ENCODE assay signal across 1 cellular context in genomic region chr15:84992157-84992940, GRCh38.
A peak's percentile ranks its signal among the peaks of the same experiment; 100 is the strongest.
TF ChIP-seq lines count a peak whose summit lies in the region.

No MANE protein-coding gene starts in this region.

TF ChIP-seq in HEK293, 187 proteins besides CTCF, POLR2A, EP300 and RAD21 (continued from another document and continues in another):
- TF ChIP-seq ZNF423 (tag by site-specific recombination; IDR thresholded peaks at IDR 0.05), result no peak
- TF ChIP-seq, protein P1, sequence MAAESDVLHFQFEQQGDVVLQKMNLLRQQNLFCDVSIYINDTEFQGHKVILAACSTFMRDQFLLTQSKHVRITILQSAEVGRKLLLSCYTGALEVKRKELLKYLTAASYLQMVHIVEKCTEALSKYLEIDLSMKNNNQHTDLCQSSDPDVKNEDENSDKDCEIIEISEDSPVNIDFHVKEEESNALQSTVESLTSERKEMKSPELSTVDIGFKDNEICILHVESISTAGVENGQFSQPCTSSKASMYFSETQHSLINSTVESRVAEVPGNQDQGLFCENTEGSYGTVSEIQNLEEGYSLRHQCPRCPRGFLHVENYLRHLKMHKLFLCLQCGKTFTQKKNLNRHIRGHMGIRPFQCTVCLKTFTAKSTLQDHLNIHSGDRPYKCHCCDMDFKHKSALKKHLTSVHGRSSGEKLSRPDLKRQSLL (tag by site-specific recombination; IDR thresholded peaks at IDR 0.05), result no peak
- TF ChIP-seq OVOL3 (tag by site-specific recombination; IDR thresholded peaks at IDR 0.05), result no peak
- no peak for TF ChIP-seq ZNF530 (tag by site-specific recombination; IDR thresholded peaks at IDR 0.05; ENCODE audit: low read depth)
- TF ChIP-seq HOXC10 (CRISPR knock-in tag; IDR thresholded peaks at IDR 0.05), result no peak
- TF ChIP-seq PBX3 (CRISPR knock-in tag; IDR thresholded peaks at IDR 0.05), result no peak
- TF ChIP-seq ZNF488 (tag by site-specific recombination; IDR thresholded peaks at IDR 0.05), result no peak
- no peak for TF ChIP-seq ZBTB11 (tag by site-specific recombination; conservative IDR thresholded peaks at IDR 0.05; ENCODE audit: low read depth)
- TF ChIP-seq ZNF138 (tag by site-specific recombination; IDR thresholded peaks at IDR 0.05; ENCODE audit: borderline replicate concordance), result no peak
- TF ChIP-seq, protein P2, sequence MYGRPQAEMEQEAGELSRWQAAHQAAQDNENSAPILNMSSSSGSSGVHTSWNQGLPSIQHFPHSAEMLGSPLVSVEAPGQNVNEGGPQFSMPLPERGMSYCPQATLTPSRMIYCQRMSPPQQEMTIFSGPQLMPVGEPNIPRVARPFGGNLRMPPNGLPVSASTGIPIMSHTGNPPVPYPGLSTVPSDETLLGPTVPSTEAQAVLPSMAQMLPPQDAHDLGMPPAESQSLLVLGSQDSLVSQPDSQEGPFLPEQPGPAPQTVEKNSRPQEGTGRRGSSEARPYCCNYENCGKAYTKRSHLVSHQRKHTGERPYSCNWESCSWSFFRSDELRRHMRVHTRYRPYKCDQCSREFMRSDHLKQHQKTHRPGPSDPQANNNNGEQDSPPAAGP (tag by site-specific recombination; IDR thresholded peaks at IDR 0.05), result peak; percentile 73; the same call in 1 of the 2 replicates
- TF ChIP-seq ZNF311 (tag by site-specific recombination; IDR thresholded peaks at IDR 0.05; ENCODE audit: borderline replicate concordance), result no peak
- TF ChIP-seq ZFHX2 (tag by site-specific recombination; conservative IDR thresholded peaks at IDR 0.05), result no peak
- TF ChIP-seq ZBTB8A (tag by site-specific recombination; IDR thresholded peaks at IDR 0.05), result no peak
- TF ChIP-seq SCRT2 (tag by site-specific recombination; IDR thresholded peaks at IDR 0.05), result no peak
- no peak for TF ChIP-seq ZNF747 (tag by site-specific recombination; IDR thresholded peaks at IDR 0.05)
- no peak for TF ChIP-seq ZNF114 (tag by site-specific recombination; IDR thresholded peaks at IDR 0.05)
- TF ChIP-seq ZNF202 (tag by site-specific recombination; IDR thresholded peaks at IDR 0.05; ENCODE audit: borderline replicate concordance), result no peak
- TF ChIP-seq PRDM6 (tag by site-specific recombination; IDR thresholded peaks at IDR 0.05), result peak; percentile 49
- no peak for TF ChIP-seq ZNF830 (tag by site-specific recombination; IDR thresholded peaks at IDR 0.05; ENCODE audit: low read depth)
- peak; percentile 36; the same call in 1 of the 2 replicates for TF ChIP-seq HIC1 (tag by site-specific recombination; IDR thresholded peaks at IDR 0.05)
- no peak for TF ChIP-seq ZFP3 (tag by site-specific recombination; IDR thresholded peaks at IDR 0.05; ENCODE audit: low read depth)
- no peak for TF ChIP-seq ZNF132 (tag by site-specific recombination; IDR thresholded peaks at IDR 0.05; ENCODE audit: borderline replicate concordance)
- TF ChIP-seq EGR2 (tag by site-specific recombination; IDR thresholded peaks at IDR 0.05; ENCODE audit: low read depth), result no peak
- TF ChIP-seq ZNF19 (tag by site-specific recombination; IDR thresholded peaks at IDR 0.05; ENCODE audit: low read depth), result no peak
- TF ChIP-seq ZEB2 (tag by site-specific recombination; IDR thresholded peaks at IDR 0.05), result peak; percentile 87
- no peak for TF ChIP-seq ZNF24 (tag by site-specific recombination; IDR thresholded peaks at IDR 0.05)
- no peak for TF ChIP-seq ZNF501 (tag by site-specific recombination; IDR thresholded peaks at IDR 0.05)
- TF ChIP-seq, protein P3, sequence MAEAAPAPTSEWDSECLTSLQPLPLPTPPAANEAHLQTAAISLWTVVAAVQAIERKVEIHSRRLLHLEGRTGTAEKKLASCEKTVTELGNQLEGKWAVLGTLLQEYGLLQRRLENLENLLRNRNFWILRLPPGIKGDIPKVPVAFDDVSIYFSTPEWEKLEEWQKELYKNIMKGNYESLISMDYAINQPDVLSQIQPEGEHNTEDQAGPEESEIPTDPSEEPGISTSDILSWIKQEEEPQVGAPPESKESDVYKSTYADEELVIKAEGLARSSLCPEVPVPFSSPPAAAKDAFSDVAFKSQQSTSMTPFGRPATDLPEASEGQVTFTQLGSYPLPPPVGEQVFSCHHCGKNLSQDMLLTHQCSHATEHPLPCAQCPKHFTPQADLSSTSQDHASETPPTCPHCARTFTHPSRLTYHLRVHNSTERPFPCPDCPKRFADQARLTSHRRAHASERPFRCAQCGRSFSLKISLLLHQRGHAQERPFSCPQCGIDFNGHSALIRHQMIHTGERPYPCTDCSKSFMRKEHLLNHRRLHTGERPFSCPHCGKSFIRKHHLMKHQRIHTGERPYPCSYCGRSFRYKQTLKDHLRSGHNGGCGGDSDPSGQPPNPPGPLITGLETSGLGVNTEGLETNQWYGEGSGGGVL (tag by site-specific recombination; IDR thresholded peaks at IDR 0.05), result peak; percentile 41; the same call in 1 of the 2 replicates
- TF ChIP-seq, protein P4, sequence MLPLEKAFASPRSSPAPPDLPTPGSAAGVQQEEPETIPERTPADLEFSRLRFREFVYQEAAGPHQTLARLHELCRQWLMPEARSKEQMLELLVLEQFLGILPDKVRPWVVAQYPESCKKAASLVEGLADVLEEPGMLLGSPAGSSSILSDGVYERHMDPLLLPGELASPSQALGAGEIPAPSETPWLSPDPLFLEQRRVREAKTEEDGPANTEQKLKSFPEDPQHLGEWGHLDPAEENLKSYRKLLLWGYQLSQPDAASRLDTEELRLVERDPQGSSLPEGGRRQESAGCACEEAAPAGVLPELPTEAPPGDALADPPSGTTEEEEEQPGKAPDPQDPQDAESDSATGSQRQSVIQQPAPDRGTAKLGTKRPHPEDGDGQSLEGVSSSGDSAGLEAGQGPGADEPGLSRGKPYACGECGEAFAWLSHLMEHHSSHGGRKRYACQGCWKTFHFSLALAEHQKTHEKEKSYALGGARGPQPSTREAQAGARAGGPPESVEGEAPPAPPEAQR (tag by site-specific recombination; IDR thresholded peaks at IDR 0.05), result no peak
- TF ChIP-seq ZNF354C (tag by site-specific recombination; IDR thresholded peaks at IDR 0.05; ENCODE audit: borderline replicate concordance, low read depth), result no peak
- no peak for TF ChIP-seq AEBP2 (tag by site-specific recombination; IDR thresholded peaks at IDR 0.05; ENCODE audit: borderline replicate concordance)
- TF ChIP-seq, protein P5, sequence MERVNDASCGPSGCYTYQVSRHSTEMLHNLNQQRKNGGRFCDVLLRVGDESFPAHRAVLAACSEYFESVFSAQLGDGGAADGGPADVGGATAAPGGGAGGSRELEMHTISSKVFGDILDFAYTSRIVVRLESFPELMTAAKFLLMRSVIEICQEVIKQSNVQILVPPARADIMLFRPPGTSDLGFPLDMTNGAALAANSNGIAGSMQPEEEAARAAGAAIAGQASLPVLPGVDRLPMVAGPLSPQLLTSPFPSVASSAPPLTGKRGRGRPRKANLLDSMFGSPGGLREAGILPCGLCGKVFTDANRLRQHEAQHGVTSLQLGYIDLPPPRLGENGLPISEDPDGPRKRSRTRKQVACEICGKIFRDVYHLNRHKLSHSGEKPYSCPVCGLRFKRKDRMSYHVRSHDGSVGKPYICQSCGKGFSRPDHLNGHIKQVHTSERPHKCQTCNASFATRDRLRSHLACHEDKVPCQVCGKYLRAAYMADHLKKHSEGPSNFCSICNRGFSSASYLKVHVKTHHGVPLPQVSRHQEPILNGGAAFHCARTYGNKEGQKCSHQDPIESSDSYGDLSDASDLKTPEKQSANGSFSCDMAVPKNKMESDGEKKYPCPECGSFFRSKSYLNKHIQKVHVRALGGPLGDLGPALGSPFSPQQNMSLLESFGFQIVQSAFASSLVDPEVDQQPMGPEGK (tag by site-specific recombination; IDR thresholded peaks at IDR 0.05), result peak; percentile 35; the same call in 1 of the 2 replicates
- TF ChIP-seq ZNF76 (tag by site-specific recombination; IDR thresholded peaks at IDR 0.05; ENCODE audit: borderline replicate concordance, low read depth), result no peak
- no peak for TF ChIP-seq KLF7 (tag by site-specific recombination; IDR thresholded peaks at IDR 0.05; ENCODE audit: borderline replicate concordance)
- TF ChIP-seq ZNF623 (tag by site-specific recombination; IDR thresholded peaks at IDR 0.05), result no peak
- no peak for TF ChIP-seq ZNF175 (tag by site-specific recombination; IDR thresholded peaks at IDR 0.05)
- TF ChIP-seq, protein P6, sequence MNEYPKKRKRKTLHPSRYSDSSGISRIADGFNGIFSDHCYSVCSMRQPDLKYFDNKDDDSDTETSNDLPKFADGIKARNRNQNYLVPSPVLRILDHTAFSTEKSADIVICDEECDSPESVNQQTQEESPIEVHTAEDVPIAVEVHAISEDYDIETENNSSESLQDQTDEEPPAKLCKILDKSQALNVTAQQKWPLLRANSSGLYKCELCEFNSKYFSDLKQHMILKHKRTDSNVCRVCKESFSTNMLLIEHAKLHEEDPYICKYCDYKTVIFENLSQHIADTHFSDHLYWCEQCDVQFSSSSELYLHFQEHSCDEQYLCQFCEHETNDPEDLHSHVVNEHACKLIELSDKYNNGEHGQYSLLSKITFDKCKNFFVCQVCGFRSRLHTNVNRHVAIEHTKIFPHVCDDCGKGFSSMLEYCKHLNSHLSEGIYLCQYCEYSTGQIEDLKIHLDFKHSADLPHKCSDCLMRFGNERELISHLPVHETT (tag by site-specific recombination; IDR thresholded peaks at IDR 0.05), result peak; percentile 28; the same call in 1 of the 2 replicates
- TF ChIP-seq ZNF585B (tag by site-specific recombination; IDR thresholded peaks at IDR 0.05), result no peak
- 0 out of 2 replicates have a peak, but pooled peaks have one; percentile 33 for TF ChIP-seq ZNF629 (tag by site-specific recombination; IDR thresholded peaks at IDR 0.05)
